ENCODE assay signal across 17 cellular contexts in the genomic region with DNA sequence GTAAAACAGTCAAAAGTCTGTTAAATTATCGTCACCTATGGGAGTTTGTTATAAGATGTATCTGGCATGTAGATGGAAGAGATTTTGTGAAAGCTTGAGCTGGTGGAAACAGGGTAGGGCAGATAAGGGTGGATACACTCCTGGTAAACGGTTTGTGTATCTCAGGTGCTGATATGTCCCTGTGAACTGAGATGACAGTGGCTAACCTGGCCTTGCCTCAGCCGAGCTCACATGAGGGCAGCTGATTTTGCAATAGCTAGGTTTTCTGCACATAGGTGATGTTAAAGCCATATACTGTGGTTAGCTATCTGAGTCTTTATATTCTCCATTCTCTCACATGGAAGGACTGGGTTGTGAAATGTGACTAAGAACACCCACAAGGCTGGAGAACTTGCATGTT.
DNase-seq lines count a peak whose midpoint lies in the region; ATAC-seq, FAIRE-seq and TF ChIP-seq lines count a peak whose summit lies in the region.
"Had no signal": no experiment of that assay in that cellular context is flagged by ENCODE, and none has a peak within 500 bp of the region (broad histone marks: within the 10 kb centered on the region; RNA-seq: fewer than 3 reads in every experiment).

No MANE protein-coding gene starts in this region.

- H3K27me3 Mint-ChIP-seq in mesothelial cell of epicardium (ENCODE audit: low read depth), result no peaks in the 10 kb centered on the region
- H3K27me3 Mint-ChIP-seq in activated T-helper 2 cell treated with anti-CD3 and anti-CD28 coated beads, Interferon-gamma antibody, Interleukin-2, Interleukin-4, amounts not matched to agents 10 μg/mL and 5 μg/mL and 100 μg/mL, durations not matched to agents 14 hours and 24 hours and 36 hours (ENCODE audit: low read depth), result no peaks in the 10 kb centered on the region

- H3K27me3 ChIP-seq in left ventricle myocardium inferior (ENCODE audit: low read depth) (no peaks in the 10 kb centered on the region), right cardiac atrium (ENCODE audit: control insufficient read depth, insufficient read depth) (no peaks in the 10 kb centered on the region), bronchial epithelial cell (ENCODE audit: control insufficient read depth, insufficient read depth, low read length) (no peaks in the 10 kb centered on the region)
- H3K27me3 ChIP-seq: BE2C had no signal

- WGBS in right cardiac atrium, result 51% methylated on average over 3 of the region's 3 CpGs

- no peak for DNase-seq in left ventricle myocardium inferior
- DNase-seq in right cardiac atrium, result no peak
- no peak for DNase-seq in bronchial epithelial cell (ENCODE audit: low read depth)
- DNase-seq in mesothelial cell of epicardium (ENCODE audit: low spot score in 2 of 2, unreplicated experiment in 2 of 2), result no peak
- no peak for DNase-seq in stimulated activated CD8-positive, alpha-beta memory T cell treated with anti-CD3 and anti-CD28 coated beads, Interleukin-4, amount 100 ng/mL, for 48 hours
- no peak for DNase-seq in activated T-helper 2 cell treated with anti-CD3 and anti-CD28 coated beads, Interferon-gamma antibody, Interleukin-2, Interleukin-4, amounts not matched to agents 10 μg/mL and 5 μg/mL and 100 μg/mL, durations not matched to agents 14 hours and 24 hours and 36 hours (ENCODE audit: low spot score)
- DNase-seq: BE2C; CD8-positive, alpha-beta T cell; COR-L47; DMS153; DMS79 treated with DMSO at 0.1 percent for 48 hours had no signal

- H3K9me3 ChIP-seq in left ventricle myocardium inferior (replicated peaks), result no peaks in the 10 kb centered on the region
- no peaks in the 10 kb centered on the region for H3K9me3 ChIP-seq in right cardiac atrium (ENCODE audit: control insufficient read depth, low read length)
- H3K9me3 ChIP-seq: A549, BE2C had no signal

- H3K36me3 ChIP-seq in left ventricle myocardium inferior (no peaks in the 10 kb centered on the region), bronchial epithelial cell (ENCODE audit: control insufficient read depth, insufficient read depth, low read length) (peaks cover 1% of the 10 kb centered on the region)
- H3K36me3 ChIP-seq: BE2C had no signal

- H3K27ac ChIP-seq in left ventricle myocardium inferior (replicated peaks) (peak overlapping the region; percentile 90), right cardiac atrium (ENCODE audit: low read length) (no peak overlapping the region)
- H3K27ac ChIP-seq: A549, C4-2B, GM23248 had no signal

- TF ChIP-seq CTCF in left ventricle myocardium inferior (IDR thresholded peaks at IDR 0.05; ENCODE audit: borderline replicate concordance) (no peak), bronchial epithelial cell (IDR thresholded peaks at IDR 0.05; ENCODE audit: insufficient read depth, low read length, severe bottlenecking) (no peak), mesothelial cell of epicardium (IDR thresholded peaks at IDR 0.05; ENCODE audit: unreplicated experiment) (no peak)

- H3K4me3 Mint-ChIP-seq in mesothelial cell of epicardium, result no peak overlapping the region
- H3K4me3 Mint-ChIP-seq in activated T-helper 2 cell treated with anti-CD3 and anti-CD28 coated beads, Interferon-gamma antibody, Interleukin-2, Interleukin-4, amounts not matched to agents 10 μg/mL and 5 μg/mL and 100 μg/mL, durations not matched to agents 14 hours and 24 hours and 36 hours (ENCODE audit: low read depth), result no peak overlapping the region
- H3K4me3 Mint-ChIP-seq: CD8-positive, alpha-beta T cell had no signal

- peak overlapping the region; percentile 28 for H3K27ac Mint-ChIP-seq in mesothelial cell of epicardium
- H3K27ac Mint-ChIP-seq in activated T-helper 2 cell treated with anti-CD3 and anti-CD28 coated beads, Interferon-gamma antibody, Interleukin-2, Interleukin-4, amounts not matched to agents 10 μg/mL and 5 μg/mL and 100 μg/mL, durations not matched to agents 14 hours and 24 hours and 36 hours, result no peak overlapping the region
- H3K27ac Mint-ChIP-seq: CD8-positive, alpha-beta T cell had no signal

- intact Hi-C loops in left ventricle myocardium inferior (cut with micrococcal nuclease), result no loop called here
- intact Hi-C loops in right cardiac atrium (cut with DNase I), result no loop called here
- intact Hi-C loops in activated T-helper 2 cell treated with anti-CD3 and anti-CD28 coated beads, Interferon-gamma antibody, Interleukin-2, Interleukin-4, amounts not matched to agents 10 μg/mL and 5 μg/mL and 100 μg/mL, durations not matched to agents 14 hours and 24 hours and 36 hours (cut with micrococcal nuclease), result no loop called here

- peak; percentile 77 for FAIRE-seq in bronchial epithelial cell (lab: Jason Lieb, UNC)
- FAIRE-seq: A549, G401.6, GM12891, H54 had no signal

- H3K4me1 ChIP-seq in left ventricle myocardium inferior (peaks cover 82% of the 10 kb centered on the region), right cardiac atrium (ENCODE audit: control insufficient read depth, insufficient read depth, low read length) (peaks cover 6% of the 10 kb centered on the region)
- H3K4me1 ChIP-seq: A549, BE2C had no signal

- H3K4me3 ChIP-seq in left ventricle myocardium inferior, result no peak overlapping the region
- H3K4me3 ChIP-seq in right cardiac atrium (ENCODE audit: low read length), result no peak overlapping the region
- H3K4me3 ChIP-seq in bronchial epithelial cell (ENCODE audit: low read depth, low read length), result no peak overlapping the region
- H3K4me3 ChIP-seq: A549, GM23248 had no signal

- H3K4me1 Mint-ChIP-seq in mesothelial cell of epicardium, result peaks cover 17% of the 10 kb centered on the region
- H3K4me1 Mint-ChIP-seq in activated T-helper 2 cell treated with anti-CD3 and anti-CD28 coated beads, Interferon-gamma antibody, Interleukin-2, Interleukin-4, amounts not matched to agents 10 μg/mL and 5 μg/mL and 100 μg/mL, durations not matched to agents 14 hours and 24 hours and 36 hours (ENCODE audit: low read depth), result no peaks in the 10 kb centered on the region

- no peaks in the 10 kb centered on the region for H3K9me3 Mint-ChIP-seq in mesothelial cell of epicardium
- no peaks in the 10 kb centered on the region for H3K9me3 Mint-ChIP-seq in activated T-helper 2 cell treated with anti-CD3 and anti-CD28 coated beads, Interferon-gamma antibody, Interleukin-2, Interleukin-4, amounts not matched to agents 10 μg/mL and 5 μg/mL and 100 μg/mL, durations not matched to agents 14 hours and 24 hours and 36 hours
- H3K9me3 Mint-ChIP-seq: CD8-positive, alpha-beta T cell had no signal

- no peaks in the 10 kb centered on the region for H3K36me3 Mint-ChIP-seq in mesothelial cell of epicardium
- H3K36me3 Mint-ChIP-seq in activated T-helper 2 cell treated with anti-CD3 and anti-CD28 coated beads, Interferon-gamma antibody, Interleukin-2, Interleukin-4, amounts not matched to agents 10 μg/mL and 5 μg/mL and 100 μg/mL, durations not matched to agents 14 hours and 24 hours and 36 hours (ENCODE audit: low read depth), result no peaks in the 10 kb centered on the region
- H3K36me3 Mint-ChIP-seq: CD8-positive, alpha-beta T cell had no signal

- no peak for ATAC-seq in right cardiac atrium
- ATAC-seq: A549; CD8-positive, alpha-beta T cell had no signal
